Comparison of ENCODE assay signal across 18 cellular contexts in genomic region chr3:71879089-71879488, GRCh38.
"Had no signal": no experiment of that assay in that cellular context is flagged by ENCODE, and none has a peak within 500 bp of the region (broad histone marks: within the 10 kb centered on the region; RNA-seq: fewer than 3 reads in every experiment).

No MANE protein-coding gene starts in this region.

- H3K27me3 ChIP-seq: left lung had no signal

- ATAC-seq: activated naive CD4-positive, alpha-beta T cell treated with anti-CD3 and anti-CD28 coated beads, Interleukin-2, amount 50 U/mL, for 72 hours; left lung; stimulated activated effector memory CD8-positive, alpha-beta T cell treated with anti-CD3 and anti-CD28 coated beads, Interleukin-12 subunit alpha, Interleukin-12 subunit beta, amount 100 ng/mL, for 72 hours had no signal

- H3K9me3 ChIP-seq: left lung, thoracic aorta had no signal

- H2AFZ ChIP-seq: parathyroid adenoma had no signal

- H3K36me3 ChIP-seq: left lung, thoracic aorta had no signal

- FAIRE-seq: keratinocyte had no signal

- DNase-seq: activated CD4-positive, alpha-beta memory T cell treated with anti-CD3 and anti-CD28 coated beads, Interleukin-2, amount 10 ng/mL, durations not matched to agents 7 days and 5 days; activated CD4-positive, alpha-beta T cell treated with anti-CD3 and anti-CD28 coated beads for 4 hours; activated effector memory CD4-positive, alpha-beta T cell treated with Interleukin-2 at 50 U/mL for 16 hours; activated T-cell treated with anti-CD3 and anti-CD28 coated beads, Interleukin-2, amount 50 U/mL, for 24 hours; cerebellar nuclear complex; dermis blood vessel endothelial cell; erythroblast; left lung; mammary epithelial cell; naive B cell; stimulated activated CD4-positive, alpha-beta T cell treated with anti-CD3 and anti-CD28 coated beads, Interleukin-12 subunit alpha, Interleukin-12 subunit beta, amount 100 ng/mL, for 4 hours; stimulated activated CD4-positive, alpha-beta T cell treated with anti-CD3 and anti-CD28 coated beads, Interleukin-2, amount 100 ng/mL, for 24 hours; T-helper 9 cell had no signal

- H3K4me1 ChIP-seq: parathyroid adenoma had no signal

- H3K4me3 ChIP-seq: left lung, thoracic aorta had no signal

- H3K9ac ChIP-seq: parathyroid adenoma had no signal

- H3K79me2 ChIP-seq: parathyroid adenoma had no signal

- H3K27ac ChIP-seq: left lung, parathyroid adenoma, thoracic aorta had no signal
